In the genomic region with DNA sequence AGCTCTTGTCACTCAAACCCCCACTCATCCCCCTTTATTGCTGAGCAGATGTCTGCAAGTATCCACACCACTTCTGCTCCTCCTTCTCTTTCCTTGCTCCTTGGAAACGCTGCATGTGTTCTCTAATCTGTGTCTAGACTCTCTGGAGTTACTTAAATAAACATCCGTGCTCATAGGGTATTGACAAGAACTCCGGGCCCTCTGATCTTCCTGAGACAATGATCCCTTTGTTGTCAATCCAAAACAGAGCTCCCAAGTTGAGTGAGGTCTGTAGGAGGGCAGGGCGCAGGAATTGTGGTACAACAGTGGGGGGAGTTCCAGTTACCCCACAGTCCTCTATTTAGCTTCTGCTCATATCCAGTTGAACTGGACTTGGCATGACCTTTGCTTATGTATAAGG, we compare ENCODE assay signal across 19 cellular contexts.
DNase-seq lines count a peak whose midpoint lies in the region; ATAC-seq, FAIRE-seq and TF ChIP-seq lines count a peak whose summit lies in the region.
"Had no signal": no experiment of that assay in that cellular context is flagged by ENCODE, and none has a peak within 500 bp of the region (broad histone marks: within the 10 kb centered on the region; RNA-seq: fewer than 3 reads in every experiment).

No MANE protein-coding gene starts in this region.

- TF ChIP-seq CTCF in HepG2 (CRISPR knock-in tag; IDR thresholded peaks at IDR 0.05) (no peak), right lobe of liver (IDR thresholded peaks at IDR 0.05) (no peak)

- H3K27ac ChIP-seq in HepG2 (ENCODE audit: extremely low read length, insufficient read depth, low read length) = no peak overlapping the region
- no peak overlapping the region for H3K27ac ChIP-seq in right lobe of liver
- H3K27ac ChIP-seq: BLaER1 treated with 17β-estradiol and CSF1 and Interleukin-3, amounts not matched to agents 10 nM and 100 nM had no signal

- 0% methylated on average over 4 of the region's 4 CpGs for WGBS in HepG2 (ENCODE audit: low lambda C conversion rate)
- WGBS in right lobe of liver (ENCODE audit: insufficient coverage, low coverage, low lambda C conversion rate, missing lambda C conversion rate) = 21% methylated on average over 4 of the region's 4 CpGs

- BruUV-seq in HepG2 (replicated peaks; lab: Mats Ljungman, UMichigan) = no TSS peak

- TF ChIP-seq POLR2A in HepG2 (IDR thresholded peaks at IDR 0.05; ENCODE audit: insufficient read depth in 1 of 2, low read depth in 2 of 2, low read length in 2 of 2) = no peak
- TF ChIP-seq POLR2A in right lobe of liver (IDR thresholded peaks at IDR 0.05) = no peak

- H4K20me1 ChIP-seq in HepG2 (ENCODE audit: insufficient read depth, low read length) = no peaks in the 10 kb centered on the region
- H4K20me1 ChIP-seq: BLaER1 treated with 17β-estradiol and CSF1 and Interleukin-3, amounts not matched to agents 10 nM and 100 nM had no signal

- no peaks in the 10 kb centered on the region for H3K27me3 ChIP-seq in HepG2 (ENCODE audit: control insufficient read depth in 1 of 2, insufficient read depth in 2 of 2, low read length in 2 of 2)
- no peaks in the 10 kb centered on the region for H3K27me3 ChIP-seq in right lobe of liver
- H3K27me3 ChIP-seq: BLaER1 treated with 17β-estradiol and CSF1 and Interleukin-3, amounts not matched to agents 10 nM and 100 nM had no signal

- H3K9me3 ChIP-seq in HepG2 (ENCODE audit: low read length) (no peaks in the 10 kb centered on the region), right lobe of liver (no peaks in the 10 kb centered on the region)
- H3K9me3 ChIP-seq: BLaER1 treated with 17β-estradiol and CSF1 and Interleukin-3, amounts not matched to agents 10 nM and 100 nM; Caco-2 had no signal

- no peak for TF ChIP-seq RAD21 in HepG2 (CRISPR knock-in tag; IDR thresholded peaks at IDR 0.05)

- H3K36me3 ChIP-seq in HepG2 (replicated peaks in 1 of 2; ENCODE audit: control insufficient read depth in 1 of 2, insufficient read depth in 2 of 2, low read length in 2 of 2) (no peaks in the 10 kb centered on the region), right lobe of liver (no peaks in the 10 kb centered on the region)
- H3K36me3 ChIP-seq: BLaER1 treated with 17β-estradiol and CSF1 and Interleukin-3, amounts not matched to agents 10 nM and 100 nM had no signal

- H3K4me2 ChIP-seq in HepG2 (ENCODE audit: low read depth, low read length) = no peak overlapping the region
- H3K4me2 ChIP-seq: BLaER1 treated with 17β-estradiol and CSF1 and Interleukin-3, amounts not matched to agents 10 nM and 100 nM; GM23338 had no signal

- H2AFZ ChIP-seq in HepG2 (ENCODE audit: low read length) = no peak overlapping the region
- H2AFZ ChIP-seq: GM23338 had no signal

- no peak overlapping the region for H3K4me3 ChIP-seq in HepG2 (replicated peaks in 1 of 3; ENCODE audit: insufficient read depth in 1 of 3, low read depth in 2 of 3, low read length in 3 of 3)
- no peak overlapping the region for H3K4me3 ChIP-seq in right lobe of liver
- H3K4me3 ChIP-seq: BLaER1 treated with 17β-estradiol and CSF1 and Interleukin-3, amounts not matched to agents 10 nM and 100 nM; GM23338 had no signal

- POLR2A ChIA-PET in HepG2 (lab: Yijun Ruan, JAX) = no interaction called here

- peak; percentile 63 for ATAC-seq in HepG2
- ATAC-seq in right lobe of liver = no peak
- ATAC-seq in GM21723 (IDR thresholded peaks at IDR 0.05; ENCODE audit: unreplicated experiment) = no peak
- ATAC-seq: GM23338 had no signal

- no peak for TF ChIP-seq EP300 in HepG2 (IDR thresholded peaks at IDR 0.05; ENCODE audit: low read depth in 2 of 2, low read length in 2 of 2)
- TF ChIP-seq EP300 in HepG2 (CRISPR knock-in tag; IDR thresholded peaks at IDR 0.05; ENCODE audit: borderline replicate concordance) = no peak

- FAIRE-seq in HepG2 (lab: Jason Lieb, UNC) = no peak
- FAIRE-seq: GM12892, GM18507, H54 had no signal

- intact Hi-C loops in HepG2 (cut with micrococcal nuclease; ENCODE audit: unreplicated experiment) (no loop called here), right lobe of liver (cut with DNase I) (no loop called here)

- CTCF ChIA-PET in HepG2 (lab: Yijun Ruan, JAX; ENCODE audit: low intra/inter-chr PET ratio, low total read pairs) = no interaction called here

- in situ Hi-C loops in HepG2 (cut with HindIII; ENCODE audit: extremely low pct_ligation_motif_present, low pct_unique_long_range_greater_than_20kb) = no loop called here

- DNase-seq in HepG2 (ENCODE audit: low spot score) (peak; percentile 43), right lobe of liver (no peak), SW480 (ENCODE audit: low spot score) (peak; percentile 1), islet precursor cell (peak; percentile 65), hypothalamus (lab: John Stamatoyannopoulos, UW) (no peak)
- no peak for DNase-seq in stimulated activated CD4-positive, alpha-beta T cell treated with anti-CD3 and anti-CD28 coated beads, Interleukin-12 subunit alpha, Interleukin-12 subunit beta, amount 100 ng/mL, for 4 hours
- DNase-seq: Caco-2; CD8-positive, alpha-beta memory T cell; DMS153; DMS79; GDM1; HCEC 1CT; IMR-90 had no signal

- peaks cover 10% of the 10 kb centered on the region; the same call in 1 of the 2 replicates for H3K4me1 ChIP-seq in HepG2 (ENCODE audit: insufficient read depth, low read length)
- no peaks in the 10 kb centered on the region for H3K4me1 ChIP-seq in right lobe of liver
- H3K4me1 ChIP-seq: BLaER1 treated with 17β-estradiol and CSF1 and Interleukin-3, amounts not matched to agents 10 nM and 100 nM; Caco-2 had no signal

- no peaks in the 10 kb centered on the region for H3K79me2 ChIP-seq in HepG2 (ENCODE audit: insufficient read depth, low read length)

- H3K9ac ChIP-seq in HepG2 (ENCODE audit: insufficient read depth, low read depth, low read length) = no peak overlapping the region
- H3K9ac ChIP-seq: BLaER1 treated with 17β-estradiol and CSF1 and Interleukin-3, amounts not matched to agents 10 nM and 100 nM had no signal

TF ChIP-seq in HepG2, 621 proteins besides CTCF, POLR2A, EP300 and RAD21 (continues in another document):
- no peak for TF ChIP-seq SOX13 (IDR thresholded peaks at IDR 0.05)
- peak in 1 of 2 experiments; percentile 59; a peak in 2 of 4 replicates for TF ChIP-seq SOX13 (CRISPR knock-in tag; conservative IDR thresholded peaks at IDR 0.05 in 1 of 2, IDR thresholded peaks at IDR 0.05 in 1 of 2)
- TF ChIP-seq ZBTB20 (CRISPR knock-in tag; IDR thresholded peaks at IDR 0.05; ENCODE audit: borderline replicate concordance, low read depth) = no peak
- no peak for TF ChIP-seq BRD4 (CRISPR knock-in tag; IDR thresholded peaks at IDR 0.05)
- 0 out of 2 replicates have a peak, but pooled peaks have one; percentile 32 for TF ChIP-seq FOXA3 (CRISPR knock-in tag; IDR thresholded peaks at IDR 0.05)
- TF ChIP-seq, protein P1, sequence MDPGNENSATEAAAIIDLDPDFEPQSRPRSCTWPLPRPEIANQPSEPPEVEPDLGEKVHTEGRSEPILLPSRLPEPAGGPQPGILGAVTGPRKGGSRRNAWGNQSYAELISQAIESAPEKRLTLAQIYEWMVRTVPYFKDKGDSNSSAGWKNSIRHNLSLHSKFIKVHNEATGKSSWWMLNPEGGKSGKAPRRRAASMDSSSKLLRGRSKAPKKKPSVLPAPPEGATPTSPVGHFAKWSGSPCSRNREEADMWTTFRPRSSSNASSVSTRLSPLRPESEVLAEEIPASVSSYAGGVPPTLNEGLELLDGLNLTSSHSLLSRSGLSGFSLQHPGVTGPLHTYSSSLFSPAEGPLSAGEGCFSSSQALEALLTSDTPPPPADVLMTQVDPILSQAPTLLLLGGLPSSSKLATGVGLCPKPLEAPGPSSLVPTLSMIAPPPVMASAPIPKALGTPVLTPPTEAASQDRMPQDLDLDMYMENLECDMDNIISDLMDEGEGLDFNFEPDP (CRISPR knock-in tag; conservative IDR thresholded peaks at IDR 0.05) = no peak
- TF ChIP-seq TCF7 (IDR thresholded peaks at IDR 0.05; ENCODE audit: low read depth) = peak; percentile 56; the same call in 1 of the 2 replicates
- no peak for TF ChIP-seq EZH2 (conservative IDR thresholded peaks at IDR 0.05; ENCODE audit: low read depth, low read length)
- TF ChIP-seq, protein P2, sequence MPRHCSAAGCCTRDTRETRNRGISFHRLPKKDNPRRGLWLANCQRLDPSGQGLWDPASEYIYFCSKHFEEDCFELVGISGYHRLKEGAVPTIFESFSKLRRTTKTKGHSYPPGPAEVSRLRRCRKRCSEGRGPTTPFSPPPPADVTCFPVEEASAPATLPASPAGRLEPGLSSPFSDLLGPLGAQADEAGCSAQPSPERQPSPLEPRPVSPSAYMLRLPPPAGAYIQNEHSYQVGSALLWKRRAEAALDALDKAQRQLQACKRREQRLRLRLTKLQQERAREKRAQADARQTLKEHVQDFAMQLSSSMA (CRISPR knock-in tag; IDR thresholded peaks at IDR 0.05) = no peak
- TF ChIP-seq, protein P3, sequence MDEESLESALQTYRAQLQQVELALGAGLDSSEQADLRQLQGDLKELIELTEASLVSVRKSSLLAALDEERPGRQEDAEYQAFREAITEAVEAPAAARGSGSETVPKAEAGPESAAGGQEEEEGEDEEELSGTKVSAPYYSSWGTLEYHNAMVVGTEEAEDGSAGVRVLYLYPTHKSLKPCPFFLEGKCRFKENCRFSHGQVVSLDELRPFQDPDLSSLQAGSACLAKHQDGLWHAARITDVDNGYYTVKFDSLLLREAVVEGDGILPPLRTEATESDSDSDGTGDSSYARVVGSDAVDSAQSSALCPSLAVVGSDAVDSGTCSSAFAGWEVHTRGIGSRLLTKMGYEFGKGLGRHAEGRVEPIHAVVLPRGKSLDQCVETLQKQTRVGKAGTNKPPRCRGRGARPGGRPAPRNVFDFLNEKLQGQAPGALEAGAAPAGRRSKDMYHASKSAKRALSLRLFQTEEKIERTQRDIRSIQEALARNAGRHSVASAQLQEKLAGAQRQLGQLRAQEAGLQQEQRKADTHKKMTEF (CRISPR knock-in tag; IDR thresholded peaks at IDR 0.05) = no peak
- TF ChIP-seq SOX5 (CRISPR knock-in tag; IDR thresholded peaks at IDR 0.05; ENCODE audit: borderline replicate concordance) = peak; percentile 51; the same call in 1 of the 2 replicates

Comparison
In these comparisons a context has a peak if more than half of its experiments do, and no peak if none do; other contexts are left out.
1. DNase-seq: peak in HepG2 (single experiment), SW480 (single experiment) and islet precursor cell (single experiment); none in right lobe of liver (0 of 3), stimulated activated CD4-positive, alpha-beta T cell treated with anti-CD3 and anti-CD28 coated beads, Interleukin-12 subunit alpha, Interleukin-12 subunit beta, amount 100 ng/mL, for 4 hours (single experiment) and hypothalamus (0 of 51).